Comparison of ENCODE assay signal across 2 cellular contexts in genomic region chr15:58682234-58682633, GRCh38.
TF ChIP-seq lines count a peak whose summit lies in the region.

No MANE protein-coding gene starts in this region.

TF ChIP-seq in K562, 482 proteins besides CTCF, POLR2A, EP300 and RAD21 (continued from another document):
- TF ChIP-seq RREB1 (CRISPR knock-in tag; IDR thresholded peaks at IDR 0.05) (no peak), C11orf30 (IDR thresholded peaks at IDR 0.05; ENCODE audit: low read depth) (peak; percentile 49; the same call in 1 of the 2 replicates), ZNF316 (IDR thresholded peaks at IDR 0.05) (peak; percentile 58)
TF ChIP-seq in K562: peak in this region for 2.

TF ChIP-seq in endothelial cell of umbilical vein, 7 proteins besides CTCF, POLR2A, EP300 and RAD21:
- no peak for TF ChIP-seq MAX (IDR thresholded peaks at IDR 0.05; ENCODE audit: insufficient read depth, insufficient read length)
- TF ChIP-seq GATA2 (IDR thresholded peaks at IDR 0.05; ENCODE audit: insufficient read depth, insufficient read length, low read depth, low read length) = no peak
- TF ChIP-seq POLR2AphosphoS5 (IDR thresholded peaks at IDR 0.05; ENCODE audit: insufficient read depth, low read depth, low read length) = no peak
- TF ChIP-seq MYC (IDR thresholded peaks at IDR 0.05; ENCODE audit: low read depth, low read length) = no peak
- no peak for TF ChIP-seq FOS (IDR thresholded peaks at IDR 0.05; ENCODE audit: borderline replicate concordance, insufficient read depth, low read length)
- TF ChIP-seq EZH2 (IDR thresholded peaks at IDR 0.05; ENCODE audit: borderline replicate concordance, low read depth, low read length, severe bottlenecking) = no peak
